ENCODE assay signal across 11 cellular contexts in the genomic region with DNA sequence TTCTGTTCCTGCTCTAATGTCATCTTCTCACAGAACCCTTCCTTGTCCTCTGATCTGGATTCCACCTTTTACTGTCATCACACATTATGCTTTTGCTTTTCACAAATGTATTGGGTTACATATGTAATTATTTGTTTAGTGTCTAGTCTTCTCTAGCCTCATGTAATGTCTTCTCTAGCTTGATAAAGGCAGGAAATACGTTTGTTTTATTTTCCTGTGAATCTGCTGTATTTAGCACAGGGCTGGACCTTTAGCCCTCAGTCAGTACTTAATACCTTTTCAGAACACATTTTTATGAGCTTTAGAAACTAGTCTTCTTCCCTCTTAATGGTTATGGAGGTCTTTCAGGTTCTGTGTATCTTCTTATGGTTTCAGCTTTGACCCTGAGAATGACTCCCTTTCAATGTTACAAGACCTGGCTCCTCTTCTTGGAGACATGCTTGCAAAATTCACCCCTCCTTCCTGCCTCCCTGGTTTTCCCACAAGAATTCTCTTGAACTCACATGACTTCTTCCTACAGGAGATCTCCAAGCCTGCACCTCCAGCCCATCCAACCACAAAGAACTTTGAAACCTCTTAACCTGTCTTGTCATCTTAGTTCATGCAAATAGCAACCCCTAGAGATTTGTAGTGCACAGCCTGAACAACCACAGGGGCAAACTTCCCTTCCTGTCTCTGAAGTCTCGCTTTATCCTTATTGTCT.
A peak's percentile ranks its signal among the peaks of the same experiment; 100 is the strongest.
DNase-seq lines count a peak whose midpoint lies in the region; ATAC-seq and TF ChIP-seq lines count a peak whose summit lies in the region.
"Had no signal": no experiment of that assay in that cellular context is flagged by ENCODE, and none has a peak within 500 bp of the region (broad histone marks: within the 10 kb centered on the region; RNA-seq: fewer than 3 reads in every experiment).

No MANE protein-coding gene starts in this region.

- no peaks in the 10 kb centered on the region for H3K4me1 ChIP-seq in mucosa of descending colon (ENCODE audit: low read depth)
- H3K4me1 ChIP-seq: tibial artery had no signal

- no peak overlapping the region for H3K4me3 ChIP-seq in mucosa of descending colon
- H3K4me3 ChIP-seq: tibial artery had no signal

- ATAC-seq in GM19023 (IDR thresholded peaks at IDR 0.05; ENCODE audit: unreplicated experiment) (peak; percentile 87), GM21723 (IDR thresholded peaks at IDR 0.05; ENCODE audit: unreplicated experiment) (peak; percentile 84), HG03342 (IDR thresholded peaks at IDR 0.05; ENCODE audit: unreplicated experiment) (peak; percentile 86), mucosa of descending colon (peak; percentile 38), left lobe of liver (no peak)

- H3K36me3 ChIP-seq in mucosa of descending colon (ENCODE audit: low read depth): no peaks in the 10 kb centered on the region
- H3K36me3 ChIP-seq: tibial artery had no signal

- H3K9me3 ChIP-seq in mucosa of descending colon: no peaks in the 10 kb centered on the region
- H3K9me3 ChIP-seq: tibial artery had no signal

- DNase-seq in mucosa of descending colon (no peak), left lobe of liver (ENCODE audit: low spot score) (no peak), glomerular visceral epithelial cell (ENCODE audit: extremely low spot score) (no peak), medulla oblongata (ENCODE audit: extremely low spot score) (no peak)
- DNase-seq: GDM1; NCI-H524 treated with DMSO at 0.1 percent for 48 hours; stimulated activated CD4-positive, alpha-beta T cell treated with anti-CD3 and anti-CD28 coated beads, Interleukin-1b, Interleukin-23, amount 100 ng/mL, for 48 hours; tibial artery had no signal

- no peak for TF ChIP-seq CTCF in mucosa of descending colon (IDR thresholded peaks at IDR 0.05)

- intact Hi-C loops in mucosa of descending colon (cut with DNase I, micrococcal nuclease): no loop called here
